11 cellular contexts compared by ENCODE assay signal in genomic region chr10:101793526-101793925, GRCh38. TPM values are rescaled to one million over a fixed set of nuclear protein-coding genes. Genes with fewer than 3 reads are reported as not detected.
"Had no signal": no experiment of that assay in that cellular context is flagged by ENCODE, and none has a peak within 500 bp of the region (broad histone marks: within the 10 kb centered on the region; RNA-seq: fewer than 3 reads in every experiment).

No MANE protein-coding gene starts in this region.

- DNase-seq: H7, HFFc6, KBM-7 had no signal

- H3K9me3 ChIP-seq: HAP-1 had no signal

- H3K27ac ChIP-seq: HL-60 had no signal

- H3K27me3 Mint-ChIP-seq: IgD-negative memory B cell had no signal

- H3K4me2 ChIP-seq: GM23338 had no signal

- H3K4me1 Mint-ChIP-seq: GM23338 had no signal

- H3K27ac Mint-ChIP-seq: GM23338, HFFc6 had no signal

- H3K4me1 ChIP-seq: HAP-1 had no signal

- H2AFZ ChIP-seq: GM23338 had no signal

- H3K9me3 Mint-ChIP-seq: GM23338, HFFc6, IgD-negative memory B cell had no signal

- H3K36me3 Mint-ChIP-seq: IgD-negative memory B cell had no signal

- H3K4me3 Mint-ChIP-seq: GM23338, HFFc6, IgD-negative memory B cell had no signal

- ATAC-seq: GM23338, HCT116, HepG2 had no signal

- H3K4me3 ChIP-seq: GM23338, HAP-1 had no signal

RNA-seq across cellular contexts. Expression of gene FGF8, which starts 17.6 kb away (rescaled TPM):
- total RNA-seq: H4, HepG2, HFFc6, HT1080 had no signal
- polyA plus RNA-seq: HepG2, IgD-negative memory B cell had no signal

RNA-seq across cellular contexts. Expression of gene KCNIP2, which starts 50.1 kb away (rescaled TPM):
- total RNA-seq: H4 had no signal
